ENCODE assay signal across 8 cellular contexts in the genomic region with DNA sequence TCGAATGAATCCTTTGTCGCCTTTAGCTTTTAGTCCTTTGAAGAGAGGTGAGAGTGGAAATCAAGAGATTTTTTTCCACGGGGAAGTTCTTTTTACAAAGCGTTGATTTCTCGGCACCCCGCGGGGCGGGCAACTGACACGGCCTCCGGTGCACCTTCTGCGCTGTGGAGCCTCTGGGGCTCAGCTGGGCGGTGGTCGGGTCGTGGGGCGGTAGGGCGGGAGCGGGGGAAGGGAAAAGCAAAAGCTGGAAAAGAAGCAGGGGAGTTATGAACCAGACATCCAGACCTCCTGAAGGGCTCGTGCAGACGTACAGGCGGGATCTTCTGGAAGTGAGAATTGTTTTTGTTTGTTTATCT.
A peak's percentile ranks its signal among the peaks of the same experiment; 100 is the strongest.
DNase-seq lines count a peak whose midpoint lies in the region; ATAC-seq, FAIRE-seq and TF ChIP-seq lines count a peak whose summit lies in the region.
"Not testable (repeated sequence)": the region's sequence is repeated elsewhere in the genome, so short reads cannot be mapped to it uniquely, and the experiment has no call there.

No MANE protein-coding gene starts in this region.

- intact Hi-C loops in breast epithelium (cut with DNase I; ENCODE audit: low total_unique reads); esophagus squamous epithelium (cut with DNase I): not testable (repeated sequence)

- not testable (repeated sequence) for H3K4me1 ChIP-seq in BE2C; NT2/D1 (ENCODE audit: insufficient read depth, insufficient read length); breast epithelium; esophagus squamous epithelium; keratinocyte (ENCODE audit: control insufficient read depth, extremely low read depth, insufficient read depth, low read length)

- peak; percentile 14 for DNase-seq in BE2C
- DNase-seq in NT2/D1 (ENCODE audit: low read depth, low spot score); breast epithelium (ENCODE audit: low spot score in 2 of 2); esophagus squamous epithelium (lab: John Stamatoyannopoulos, UW); keratinocyte (ENCODE audit: low read depth, low spot score): not testable (repeated sequence)
- DNase-seq in activated T-cell treated with anti-CD3 and anti-CD28 coated beads, Interleukin-2, amount 50 U/mL, for 4 hours = peak; percentile 17
- peak; percentile 16 for DNase-seq in stimulated activated CD4-positive, alpha-beta T cell treated with anti-CD3 and anti-CD28 coated beads, Interleukin-4, amount 100 ng/mL, for 1 hour

- dilution Hi-C loops in keratinocyte (cut with MboI; ENCODE audit: extremely low pct_ligation_motif_present, low sequenced_read_pairs) = not testable (repeated sequence)

- TF ChIP-seq CTCF in BE2C (IDR thresholded peaks at IDR 0.05; ENCODE audit: low read depth, low read length); breast epithelium (IDR thresholded peaks at IDR 0.05); esophagus squamous epithelium (IDR thresholded peaks at IDR 0.05); keratinocyte (optimal IDR thresholded peaks at IDR 0.05 in 1 of 3, IDR thresholded peaks at IDR 0.05 in 1 of 3, conservative IDR thresholded peaks at IDR 0.05 in 1 of 3; ENCODE audit: extremely low read depth in 1 of 3, insufficient read depth in 2 of 3, low read length in 3 of 3); nephron (IDR thresholded peaks at IDR 0.05; ENCODE audit: unreplicated experiment in 3 of 3): not testable (repeated sequence)

- H3K27ac ChIP-seq in breast epithelium (peak overlapping the region in 1 of 2 donors; percentile 72), esophagus squamous epithelium (peak overlapping the region in 1 of 4 donors; percentile 50)
- H3K27ac ChIP-seq in keratinocyte (ENCODE audit: control insufficient read depth, insufficient read depth, low read length) = not testable (repeated sequence)

- not testable (repeated sequence) for H3K9ac ChIP-seq in NT2/D1 (ENCODE audit: insufficient read length, low read depth); keratinocyte (ENCODE audit: control insufficient read depth, extremely low read depth, insufficient read depth, low read length)

- H3K4me3 ChIP-seq in BE2C (ENCODE audit: low read depth, low read length) (peak overlapping the region; percentile 61), NT2/D1 (ENCODE audit: insufficient read length, low read depth) (peak overlapping the region; percentile 24), breast epithelium (peak overlapping the region; percentile 28 to 58 (median 48)), esophagus squamous epithelium (peak overlapping the region; percentile 27 to 57 (median 44)), keratinocyte (ENCODE audit: control insufficient read depth in 2 of 3, extremely low read depth in 1 of 3, insufficient read depth in 2 of 3, low read depth in 1 of 3, low read length in 3 of 3) (peak overlapping the region in 1 of 3 experiments; percentile 22)

- H2AFZ ChIP-seq in keratinocyte (ENCODE audit: control insufficient read depth, low read length) = not testable (repeated sequence)

- H3K4me3 Mint-ChIP-seq in activated T-cell treated with anti-CD3 and anti-CD28 coated beads, Interleukin-2, amount 50 U/mL, for 4 hours = peak overlapping the region; percentile 85
- peak overlapping the region; percentile 32 to 60 (median 59) for H3K4me3 Mint-ChIP-seq in nephron

- H3K27me3 ChIP-seq in BE2C; NT2/D1 (ENCODE audit: insufficient read depth, insufficient read length); breast epithelium; esophagus squamous epithelium; keratinocyte (ENCODE audit: control insufficient read depth, extremely low read depth, insufficient read depth, low read length): not testable (repeated sequence)

- H3K36me3 ChIP-seq in BE2C; NT2/D1 (ENCODE audit: insufficient read depth, insufficient read length, low read length); breast epithelium; esophagus squamous epithelium; keratinocyte (ENCODE audit: control insufficient read depth in 2 of 2, extremely low read depth in 1 of 2, insufficient read depth in 2 of 2, low read length in 2 of 2): not testable (repeated sequence)

- peak overlapping the region; percentile 16 for H3K4me2 ChIP-seq in keratinocyte (ENCODE audit: control insufficient read depth, extremely low read depth, insufficient read depth, low read depth, low read length)

- H3K4me1 Mint-ChIP-seq in activated T-cell treated with anti-CD3 and anti-CD28 coated beads, Interleukin-2, amount 50 U/mL, for 4 hours (ENCODE audit: low read depth); nephron: not testable (repeated sequence)

- TF ChIP-seq POLR2A in breast epithelium (IDR thresholded peaks at IDR 0.05); esophagus squamous epithelium (IDR thresholded peaks at IDR 0.05): not testable (repeated sequence)

- WGBS in esophagus squamous epithelium, 2 donors = no CpG with 5 or more reads among the region's 20 CpGs

- not testable (repeated sequence) for H3K9me3 Mint-ChIP-seq in activated T-cell treated with anti-CD3 and anti-CD28 coated beads, Interleukin-2, amount 50 U/mL, for 4 hours; nephron

- FAIRE-seq in keratinocyte (lab: Jason Lieb, UNC) = not testable (repeated sequence)

- peak; percentile 51 to 54 for ATAC-seq in activated T-cell treated with anti-CD3 and anti-CD28 coated beads, Interleukin-2, amount 50 U/mL, for 4 hours

- not testable (repeated sequence) for H3K27ac Mint-ChIP-seq in nephron

- not testable (repeated sequence) for H3K36me3 Mint-ChIP-seq in activated T-cell treated with anti-CD3 and anti-CD28 coated beads, Interleukin-2, amount 50 U/mL, for 4 hours (ENCODE audit: insufficient read depth); nephron (ENCODE audit: low read depth)

- H3K79me2 ChIP-seq in keratinocyte (ENCODE audit: control insufficient read depth, insufficient read depth, low read length) = not testable (repeated sequence)

- H4K20me1 ChIP-seq in keratinocyte (ENCODE audit: control insufficient read depth, extremely low read depth, insufficient read depth, low read length) = not testable (repeated sequence)

- H3K27me3 Mint-ChIP-seq in activated T-cell treated with anti-CD3 and anti-CD28 coated beads, Interleukin-2, amount 50 U/mL, for 4 hours (ENCODE audit: low read depth); nephron (ENCODE audit: low read depth): not testable (repeated sequence)

- not testable (repeated sequence) for H3K9me3 ChIP-seq in BE2C; NT2/D1 (ENCODE audit: insufficient read depth, low read length); breast epithelium; esophagus squamous epithelium; keratinocyte (ENCODE audit: control insufficient read depth, low read depth, low read length)

- H3K9me1 ChIP-seq in keratinocyte (ENCODE audit: control insufficient read depth, extremely low read depth, insufficient read depth, low read length) = not testable (repeated sequence)
